9 cellular contexts compared by ENCODE assay signal in the genomic region with DNA sequence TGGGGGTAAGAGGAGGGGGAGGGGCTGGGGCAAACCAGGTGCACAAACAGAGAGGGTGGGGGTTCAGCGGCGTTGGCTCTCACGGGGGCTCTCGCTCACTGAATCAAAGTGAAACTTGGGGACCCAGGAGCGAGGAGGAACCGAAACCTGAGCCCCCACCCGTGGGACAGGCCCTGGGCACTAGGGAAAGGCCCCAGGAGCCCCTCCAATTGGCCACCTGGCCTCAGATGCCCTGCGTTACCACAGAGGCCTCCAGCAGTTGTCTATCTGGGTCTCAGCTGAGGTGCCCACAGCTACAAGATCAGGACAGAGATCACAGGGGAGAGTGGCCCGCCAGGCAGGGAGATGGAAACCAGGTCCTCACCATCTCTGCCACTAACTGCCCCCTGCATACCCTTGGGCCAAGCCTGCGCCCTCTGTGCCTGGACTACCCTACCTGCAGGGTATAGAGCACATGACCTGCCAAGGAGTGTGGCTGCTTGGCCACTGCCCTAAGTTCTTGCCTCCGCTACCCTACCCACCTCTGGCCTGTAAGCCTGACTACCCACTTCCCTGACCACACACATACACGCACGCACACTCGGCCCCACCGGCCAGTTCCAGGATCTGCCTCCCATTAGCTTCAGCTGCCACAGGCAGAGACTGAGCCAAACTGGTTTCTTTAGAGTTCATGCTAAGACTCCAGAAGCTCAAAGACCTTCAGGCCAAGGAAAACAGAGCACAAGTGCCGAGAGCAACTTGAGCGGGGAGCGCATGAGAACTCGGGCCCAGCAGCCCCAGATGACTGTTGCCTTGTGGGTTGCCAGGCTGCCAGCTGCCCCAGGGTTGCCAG. TPM values are rescaled to one million over a fixed set of nuclear protein-coding genes. Genes with fewer than 3 reads are reported as not detected.
DNase-seq lines count a peak whose midpoint lies in the region; ATAC-seq and TF ChIP-seq lines count a peak whose summit lies in the region.
"Had no signal": no experiment of that assay in that cellular context is flagged by ENCODE, and none has a peak within 500 bp of the region (broad histone marks: within the 10 kb centered on the region; RNA-seq: fewer than 3 reads in every experiment).

No MANE protein-coding gene starts in this region.

- no peak overlapping the region for H3K27ac ChIP-seq in mesendoderm (ENCODE audit: low read depth, low read length)

- H4K8ac ChIP-seq in mesendoderm (ENCODE audit: low read depth, low read length): no peak overlapping the region

- H4K5ac ChIP-seq in mesendoderm (ENCODE audit: low read length): no peak overlapping the region

- no peaks in the 10 kb centered on the region for H3K4me1 ChIP-seq in mesendoderm (ENCODE audit: control insufficient read depth, low read depth, low read length)

- no peak overlapping the region for H2BK15ac ChIP-seq in mesendoderm (replicated peaks; ENCODE audit: low read depth)

- TF ChIP-seq CTCF in GM20000 (IDR thresholded peaks at IDR 0.05; ENCODE audit: extremely low read depth, missing control alignments): no peak

- WGBS in mesendoderm (ENCODE audit: extremely low coverage, insufficient coverage, low lambda C conversion rate): no CpG with 5 or more reads among the region's 19 CpGs

- H3K4me1 Mint-ChIP-seq in effector memory CD8-positive, alpha-beta T cell (ENCODE audit: low read depth in 2 of 2): peaks cover 0 to 3% of the 10 kb centered on the region in 2 donors

- H3K27me3 ChIP-seq in mesendoderm (ENCODE audit: insufficient read depth, low read length, poor library complexity): peaks cover 11% of the 10 kb centered on the region

- ATAC-seq in GM18499 (IDR thresholded peaks at IDR 0.05; ENCODE audit: insufficient read depth, unreplicated experiment) (peak; percentile 43), HG03066 (IDR thresholded peaks at IDR 0.05; ENCODE audit: low read depth, unreplicated experiment) (peak; percentile 60)
- peak; percentile 25 for ATAC-seq in effector memory CD8-positive, alpha-beta T cell (replicated peaks)

- H3K79me2 ChIP-seq in mesendoderm (ENCODE audit: control insufficient read depth, insufficient read depth, low read length): no peaks in the 10 kb centered on the region

- H3K56ac ChIP-seq in mesendoderm (ENCODE audit: low read length): no peak overlapping the region

- peaks cover 0 to 7% of the 10 kb centered on the region in 2 donors for H3K9me3 Mint-ChIP-seq in effector memory CD8-positive, alpha-beta T cell

- DNase-seq in GM20000 (ENCODE audit: low spot score) (peak; percentile 83), mesendoderm (no peak), NCI-H2029 (lab: John Stamatoyannopoulos, UW) (no peak), GOT3 (lab: John Stamatoyannopoulos, UW) (no peak)
- DNase-seq in effector memory CD8-positive, alpha-beta T cell: no peak
- DNase-seq in activated CD4-positive, alpha-beta T cell treated with anti-CD3 and anti-CD28 coated beads, Interleukin-2, amount 50 U/mL, for 1 hour: no peak
- DNase-seq: NCI-H446 treated with DMSO at 0.1 percent for 48 hours had no signal

- peaks cover 32 to 61% of the 10 kb centered on the region in 2 donors for H3K27me3 Mint-ChIP-seq in effector memory CD8-positive, alpha-beta T cell

- peaks cover 3% of the 10 kb centered on the region for H3K36me3 Mint-ChIP-seq in effector memory CD8-positive, alpha-beta T cell (ENCODE audit: insufficient read depth)

- H3K4me3 Mint-ChIP-seq in effector memory CD8-positive, alpha-beta T cell: no peak overlapping the region

- H3K4ac ChIP-seq in mesendoderm (ENCODE audit: low read depth, low read length): no peak overlapping the region

- H3K18ac ChIP-seq in mesendoderm (ENCODE audit: low read length): no peak overlapping the region

- H3K4me2 ChIP-seq in mesendoderm (ENCODE audit: low read length): no peak overlapping the region

- H3K27ac Mint-ChIP-seq in effector memory CD8-positive, alpha-beta T cell: no peak overlapping the region

- H2AK5ac ChIP-seq in mesendoderm (ENCODE audit: low read length): no peak overlapping the region

- no peaks in the 10 kb centered on the region for H3K79me1 ChIP-seq in mesendoderm (ENCODE audit: low read length)

- no peak overlapping the region for H2BK120ac ChIP-seq in mesendoderm (ENCODE audit: low read depth, low read length)

- H3K36me3 ChIP-seq in mesendoderm (ENCODE audit: control insufficient read depth, insufficient read depth, low read length): no peaks in the 10 kb centered on the region

- no peak overlapping the region for H3K23ac ChIP-seq in mesendoderm (ENCODE audit: low read length)

- H3K4me3 ChIP-seq in mesendoderm (ENCODE audit: low read length): no peak overlapping the region

- no peak overlapping the region for H3K9ac ChIP-seq in mesendoderm (ENCODE audit: low read length)

- no peak overlapping the region for H2BK5ac ChIP-seq in mesendoderm (ENCODE audit: low read length)

RNA-seq across cellular contexts. Expression of a gene that starts 39.9 kb away (rescaled TPM):
- 0.06 TPM for polyA plus RNA-seq in mesendoderm (2013, experiment 1 of 2)
- 0.08 TPM for polyA plus RNA-seq in mesendoderm (2013, experiment 2 of 2)
